ENCODE assay signal across 8 cellular contexts in genomic region chr3:126540342-126540849, GRCh38. TPM values are rescaled to one million over a fixed set of nuclear protein-coding genes. Genes with fewer than 3 reads are reported as not detected.
DNase-seq lines count a peak whose midpoint lies in the region; ATAC-seq and TF ChIP-seq lines count a peak whose summit lies in the region.

No MANE protein-coding gene starts in this region.

- no peak overlapping the region for H3K27ac ChIP-seq in parathyroid adenoma

- H3K36me3 ChIP-seq in parathyroid adenoma (ENCODE audit: control insufficient read depth, insufficient read depth, low read length), result no peaks in the 10 kb centered on the region

- H3K9ac ChIP-seq in parathyroid adenoma, result no peak overlapping the region

- no peaks in the 10 kb centered on the region for H3K27me3 ChIP-seq in parathyroid adenoma (ENCODE audit: control insufficient read depth, insufficient read depth, low read length)

- no peak overlapping the region for H3K4me3 ChIP-seq in epithelial cell of proximal tubule (ENCODE audit: low read depth, low read length)
- H3K4me3 ChIP-seq in parathyroid adenoma (ENCODE audit: low read depth, low read length), result no peak overlapping the region

- H3K4me2 ChIP-seq in parathyroid adenoma (ENCODE audit: low read length), result peak overlapping the region; percentile 41

- no peak overlapping the region for H2AFZ ChIP-seq in parathyroid adenoma

- peaks cover 10% of the 10 kb centered on the region for H3K4me1 ChIP-seq in parathyroid adenoma

- H3K9me3 ChIP-seq in parathyroid adenoma (ENCODE audit: control insufficient read depth, low read length), result no peaks in the 10 kb centered on the region

- H3K79me2 ChIP-seq in parathyroid adenoma, result no peaks in the 10 kb centered on the region

- TF ChIP-seq CTCF in epithelial cell of proximal tubule (conservative IDR thresholded peaks at IDR 0.05; ENCODE audit: low read depth, low read length) (no peak), parathyroid adenoma (IDR thresholded peaks at IDR 0.05) (no peak)

- peak; percentile 98 for DNase-seq in EL
- peak; percentile 71 for DNase-seq in OCI-M1 (lab: John Stamatoyannopoulos, UW)
- DNase-seq in epithelial cell of proximal tubule (ENCODE audit: low read depth), result peak; percentile 74
- DNase-seq in midbrain (lab: John Stamatoyannopoulos, UW), result no peak
- DNase-seq in epidermal melanocyte (ENCODE audit: insufficient read length, low spot score), result no peak
- no peak for DNase-seq in activated CD8-positive, alpha-beta memory T cell treated with anti-CD3 and anti-CD28 coated beads for 24 hours

- no peak for ATAC-seq in HG02642 (IDR thresholded peaks at IDR 0.05; ENCODE audit: poor library complexity, unreplicated experiment)

RNA-seq across cellular contexts. Expression of gene CHST13, which starts 16.4 kb away (rescaled TPM):
- 0.29 TPM in 2 replicates for total RNA-seq in epithelial cell of proximal tubule

RNA-seq across cellular contexts. Expression of gene C3orf22, which starts 18.3 kb away (rescaled TPM):
- total RNA-seq in epithelial cell of proximal tubule, result not detected in 2 replicates

RNA-seq across cellular contexts. Expression of gene UROC1, which starts 22.8 kb away (rescaled TPM):
- not detected in 2 replicates for total RNA-seq in epithelial cell of proximal tubule

Comparison
In these comparisons a context has a peak if more than half of its experiments do, and no peak if none do; other contexts are left out.
1. DNase-seq: peak in EL (single experiment), OCI-M1 (single experiment) and epithelial cell of proximal tubule (single experiment); none in midbrain (single experiment), epidermal melanocyte (single experiment) and activated CD8-positive, alpha-beta memory T cell treated with anti-CD3 and anti-CD28 coated beads for 24 hours (single experiment).